Comparison of ENCODE assay signal across 10 cellular contexts in genomic region chr3:65953301-65953812, GRCh38.
DNase-seq lines count a peak whose midpoint lies in the region; ATAC-seq, FAIRE-seq and TF ChIP-seq lines count a peak whose summit lies in the region.
"Had no signal": no experiment of that assay in that cellular context is flagged by ENCODE, and none has a peak within 500 bp of the region (broad histone marks: within the 10 kb centered on the region; RNA-seq: fewer than 3 reads in every experiment).

No MANE protein-coding gene starts in this region.

- H3K36me3 ChIP-seq in esophagus squamous epithelium, result no peaks in the 10 kb centered on the region

- H3K4me3 ChIP-seq in esophagus squamous epithelium, result no peak overlapping the region

- peaks cover 59% of the 10 kb centered on the region for H3K4me1 Mint-ChIP-seq in nephron

- H3K9me3 ChIP-seq in esophagus squamous epithelium, result no peaks in the 10 kb centered on the region

- H3K4me1 ChIP-seq in esophagus squamous epithelium, result peaks cover 17 to 55% (median 25%) of the 10 kb centered on the region in 3 donors

- 58 to 71% methylated on average over 2 to 5 of the region's 5 CpGs for WGBS in esophagus squamous epithelium, 2 donors

- ATAC-seq in HG02852 (IDR thresholded peaks at IDR 0.05; ENCODE audit: unreplicated experiment), result no peak
- ATAC-seq: effector memory CD8-positive, alpha-beta T cell had no signal

- TF ChIP-seq CTCF in esophagus squamous epithelium (IDR thresholded peaks at IDR 0.05) (peak in 1 of 6 experiments; percentile 4), nephron (IDR thresholded peaks at IDR 0.05; ENCODE audit: unreplicated experiment in 3 of 3) (no peak)

- intact Hi-C loops in esophagus squamous epithelium (cut with DNase I), result no loop called here

- H3K36me3 Mint-ChIP-seq in nephron (ENCODE audit: low read depth), result peaks cover 3% of the 10 kb centered on the region

- DNase-seq in D341Med (ENCODE audit: low spot score), result peak; percentile 36
- DNase-seq in NCI-H510A (lab: John Stamatoyannopoulos, UW), result peak; percentile 89
- no peak for DNase-seq in esophagus squamous epithelium (lab: John Stamatoyannopoulos, UW)
- DNase-seq in GM12891 (ENCODE audit: insufficient read length, low spot score), result no peak
- no peak for DNase-seq in HTR-8/SVneo (ENCODE audit: insufficient read length, low spot score)
- no peak for DNase-seq in HPDE6-E6E7 (ENCODE audit: extremely low spot score)
- DNase-seq: effector memory CD8-positive, alpha-beta T cell had no signal

- no peak for TF ChIP-seq POLR2A in esophagus squamous epithelium (IDR thresholded peaks at IDR 0.05)
- no peak for TF ChIP-seq POLR2A in GM12891 (IDR thresholded peaks at IDR 0.05; ENCODE audit: low read depth, low read length)

- FAIRE-seq in GM12891 (lab: Jason Lieb, UNC) (no peak), HTR-8/SVneo (lab: Jason Lieb, UNC) (no peak)
- FAIRE-seq: TTC549 had no signal

- H3K27me3 Mint-ChIP-seq in nephron (ENCODE audit: low read depth), result peaks cover 5% of the 10 kb centered on the region
- H3K27me3 Mint-ChIP-seq: effector memory CD8-positive, alpha-beta T cell had no signal

- no peaks in the 10 kb centered on the region for H3K9me3 Mint-ChIP-seq in nephron

- no peaks in the 10 kb centered on the region for H3K27me3 ChIP-seq in esophagus squamous epithelium

- peak overlapping the region; percentile 72 to 90 (median 78) for H3K27ac ChIP-seq in esophagus squamous epithelium

- peak overlapping the region in 1 of 3 experiments; percentile 17 for H3K4me3 Mint-ChIP-seq in nephron
- H3K4me3 Mint-ChIP-seq: effector memory CD8-positive, alpha-beta T cell had no signal

- peak overlapping the region; percentile 96 to 99 (median 98) for H3K27ac Mint-ChIP-seq in nephron
- H3K27ac Mint-ChIP-seq: effector memory CD8-positive, alpha-beta T cell had no signal

TF ChIP-seq in GM12891, 5 proteins besides CTCF, POLR2A, EP300 and RAD21:
- no peak for TF ChIP-seq POU2F2 (IDR thresholded peaks at IDR 0.05; ENCODE audit: low read depth, low read length)
- TF ChIP-seq SPI1 (IDR thresholded peaks at IDR 0.05; ENCODE audit: low read depth, low read length), result no peak
- TF ChIP-seq TAF1 (IDR thresholded peaks at IDR 0.05; ENCODE audit: low read depth, low read length), result no peak
- TF ChIP-seq PAX5 (IDR thresholded peaks at IDR 0.05; ENCODE audit: insufficient read depth, low read length, severe bottlenecking), result no peak
- no peak for TF ChIP-seq POLR2AphosphoS5 (IDR thresholded peaks at IDR 0.05; ENCODE audit: low read depth, low read length)

Comparison
In these comparisons a context has a peak if more than half of its experiments do, and no peak if none do; other contexts are left out.
1. DNase-seq: peak in D341Med (single experiment) and NCI-H510A (single experiment); none in esophagus squamous epithelium (single experiment), GM12891 (single experiment), HTR-8/SVneo (single experiment) and HPDE6-E6E7 (single experiment).